ENCODE assay signal across 8 cellular contexts in the genomic region with DNA sequence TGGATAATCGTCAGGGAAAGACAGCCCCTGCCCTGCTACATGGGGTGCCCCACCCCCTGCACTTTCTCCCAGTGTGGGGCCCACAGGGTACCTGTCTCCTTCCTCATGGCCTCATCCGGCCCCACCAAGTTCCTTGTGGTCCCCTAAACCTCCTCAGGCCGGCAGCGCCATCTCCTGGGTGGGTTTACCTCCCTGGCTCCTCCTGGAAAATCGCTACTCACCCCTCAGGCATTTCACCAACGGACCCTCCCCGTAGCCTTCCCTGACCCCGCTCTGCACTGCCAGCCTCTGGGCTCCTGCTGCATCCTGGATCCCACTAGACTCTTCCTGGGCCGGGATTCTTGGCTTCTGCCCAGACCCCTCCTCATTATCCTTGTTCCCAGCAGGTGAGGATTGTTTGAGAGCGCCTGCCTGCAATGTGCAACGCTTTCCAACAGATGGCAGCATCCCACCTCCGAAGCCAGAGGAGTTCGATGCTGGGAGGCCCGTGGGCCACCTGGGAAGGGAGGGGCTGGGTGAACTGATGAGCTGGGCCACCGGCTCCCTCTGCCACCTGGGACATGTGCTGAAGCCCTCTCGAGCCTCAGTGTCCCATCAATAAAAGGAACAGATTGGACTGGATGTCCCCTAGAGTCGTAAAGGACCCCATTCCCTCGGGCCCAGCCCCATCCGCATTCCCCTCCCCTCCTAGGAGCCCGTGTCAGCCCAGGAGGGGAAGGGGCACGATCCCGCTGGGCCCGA. TPM values are rescaled to one million over a fixed set of nuclear protein-coding genes. Genes with fewer than 3 reads are reported as not detected.
DNase-seq lines count a peak whose midpoint lies in the region; ATAC-seq, FAIRE-seq and TF ChIP-seq lines count a peak whose summit lies in the region.

No MANE protein-coding gene starts in this region.

- H2BK5ac ChIP-seq in IMR-90 (ENCODE audit: low read depth, low read length, poor library complexity, severe bottlenecking) = no peak overlapping the region

- H3K9ac ChIP-seq in IMR-90 (ENCODE audit: low read depth, low read length) = no peak overlapping the region

- POLR2A ChIA-PET in IMR-90 (lab: Charles Lee; ENCODE audit: unreplicated experiment) = no interaction called here

- DNase-seq in DMS53 treated with DMSO at 0.1 percent for 48 hours (lab: John Stamatoyannopoulos, UW; ENCODE audit: unreplicated experiment) (peak; percentile 22), IMR-90 (peak; percentile 28), RCC 7860 (ENCODE audit: low spot score) (peak; percentile 14), glomerular visceral epithelial cell (ENCODE audit: extremely low spot score) (peak; percentile 39), retina (peak; percentile 86)

- H3K23ac ChIP-seq in IMR-90 (ENCODE audit: low read depth, low read length) = no peak overlapping the region

- peaks cover 46% of the 10 kb centered on the region for H3K27me3 ChIP-seq in IMR-90 (ENCODE audit: control insufficient read depth, insufficient read depth, low read length)

- no peak overlapping the region for H3K18ac ChIP-seq in IMR-90 (ENCODE audit: low read depth, low read length)

- no peaks in the 10 kb centered on the region for H3K9me3 ChIP-seq in IMR-90 (ENCODE audit: control insufficient read depth, insufficient read depth, low read length)

- TF ChIP-seq RAD21 in IMR-90 (IDR thresholded peaks at IDR 0.05; ENCODE audit: low read length) = peak; percentile 81

- CTCF ChIA-PET in IMR-90 (lab: Yijun Ruan, JAX) = interaction anchor here (0.8 to 1.1 kb wide), 3 partner anchors 12 to 147 kb away, joined by 4 read pairs; no protein-coding TSS in a partner anchor

- H3K14ac ChIP-seq in IMR-90 (replicated peaks; ENCODE audit: low read depth, low read length) = no peak overlapping the region

- peaks cover 16% of the 10 kb centered on the region for H3K27me3 Mint-ChIP-seq in activated T-helper 17 cell treated with anti-CD3 and anti-CD28 coated beads, Interleukin-2, amount 50 U/mL, for 72 hours

- H2BK120ac ChIP-seq in IMR-90 (ENCODE audit: low read depth, low read length) = no peak overlapping the region

- no peaks in the 10 kb centered on the region for H3K36me3 ChIP-seq in IMR-90 (ENCODE audit: control insufficient read depth, insufficient read depth, low read length)

- no peak overlapping the region for H3K4me2 ChIP-seq in IMR-90 (ENCODE audit: low read depth, low read length)

- 31% methylated on average over 4 of the region's 23 CpGs; no CpG with 5 or more reads in 1 of the 2 experiments for WGBS in IMR-90 (ENCODE audit: extremely low coverage in 2 of 2, insufficient read length in 1 of 2), 2 experiments

- H4K91ac ChIP-seq in IMR-90 (ENCODE audit: insufficient read depth, low read depth, low read length) = no peak overlapping the region

- no peaks in the 10 kb centered on the region for H3K79me1 ChIP-seq in IMR-90 (ENCODE audit: low read depth in 1 of 2, low read length in 2 of 2)

- TF ChIP-seq POLR2A in IMR-90 (IDR thresholded peaks at IDR 0.05; ENCODE audit: low read depth, low read length) (no peak), GM18505 (IDR thresholded peaks at IDR 0.05; ENCODE audit: borderline replicate concordance, extremely low read depth, insufficient read depth, insufficient read length) (no peak)

- peak; percentile 80 for TF ChIP-seq CTCF in IMR-90 (conservative IDR thresholded peaks at IDR 0.05; ENCODE audit: low read depth, low read length)

- H3K4me1 ChIP-seq in IMR-90 (ENCODE audit: control insufficient read depth, insufficient read depth, low read length) = no peaks in the 10 kb centered on the region; the same call in 1 of the 2 replicates

- H3K4me3 ChIP-seq in IMR-90 (ENCODE audit: insufficient read depth, low read depth, low read length) = no peak overlapping the region

- H3K9me1 ChIP-seq in IMR-90 (ENCODE audit: insufficient read depth, low read length) = no peaks in the 10 kb centered on the region

- in situ Hi-C loops in IMR-90 (cut with MboI; ENCODE audit: low sequenced_read_pairs) = no loop called here

- H3K4me1 Mint-ChIP-seq in activated T-helper 17 cell treated with anti-CD3 and anti-CD28 coated beads, Interleukin-2, amount 50 U/mL, for 72 hours = peaks cover 5% of the 10 kb centered on the region

- no peak for FAIRE-seq in RCC 7860 (lab: Jason Lieb, UNC)

- dilution Hi-C loops in IMR-90 (cut with HindIII; ENCODE audit: low sequenced_read_pairs, unreplicated experiment) = no loop called here

- H2AFZ ChIP-seq in IMR-90 (replicated peaks; ENCODE audit: low read length, poor library complexity) = peak overlapping the region; percentile 53

- no peak overlapping the region for H3K27ac Mint-ChIP-seq in activated T-helper 17 cell treated with anti-CD3 and anti-CD28 coated beads, Interleukin-2, amount 50 U/mL, for 72 hours

- no TSS peak for BruUV-seq in IMR-90 (replicated peaks; lab: Mats Ljungman, UMichigan)

- H2BK15ac ChIP-seq in IMR-90 (ENCODE audit: low read depth, low read length) = no peak overlapping the region

- H3K4ac ChIP-seq in IMR-90 (ENCODE audit: low read depth, low read length) = no peak overlapping the region

- no peak overlapping the region for H3K4me3 Mint-ChIP-seq in activated T-helper 17 cell treated with anti-CD3 and anti-CD28 coated beads, Interleukin-2, amount 50 U/mL, for 72 hours

- H3K56ac ChIP-seq in IMR-90 (ENCODE audit: extremely low read depth, insufficient read depth, low read length) = no peak overlapping the region

- no peak overlapping the region for H2BK20ac ChIP-seq in IMR-90 (ENCODE audit: low read depth, low read length)

- H4K5ac ChIP-seq in IMR-90 (ENCODE audit: low read depth, low read length) = no peak overlapping the region

- no peaks in the 10 kb centered on the region for H3K9me3 Mint-ChIP-seq in activated T-helper 17 cell treated with anti-CD3 and anti-CD28 coated beads, Interleukin-2, amount 50 U/mL, for 72 hours

- no peak overlapping the region for H4K8ac ChIP-seq in IMR-90 (ENCODE audit: low read depth in 2 of 2, low read length in 2 of 2)

- intact Hi-C loops in IMR-90 (cut with micrococcal nuclease) = loop anchor here (1.0 kb wide), 2 partner anchors 115 to 154 kb away; no protein-coding TSS in a partner anchor

- H3K36me3 Mint-ChIP-seq in activated T-helper 17 cell treated with anti-CD3 and anti-CD28 coated beads, Interleukin-2, amount 50 U/mL, for 72 hours (ENCODE audit: low read depth) = no peaks in the 10 kb centered on the region

- H2AK9ac ChIP-seq in IMR-90 (replicated peaks; ENCODE audit: low read depth, low read length, poor library complexity) = peak overlapping the region; percentile 85

- H4K20me1 ChIP-seq in IMR-90 (ENCODE audit: insufficient read depth, low read length) = no peaks in the 10 kb centered on the region

- no peak overlapping the region for H3K27ac ChIP-seq in IMR-90 (ENCODE audit: insufficient read depth, low read length)

- ATAC-seq in IMR-90 (ENCODE audit: low read depth) = peak; percentile 74
- ATAC-seq in activated T-helper 17 cell treated with anti-CD3 and anti-CD28 coated beads, Interleukin-2, amount 50 U/mL, for 72 hours (replicated peaks) = peak; percentile 52
- no peak for ATAC-seq in GM21576 (IDR thresholded peaks at IDR 0.05; ENCODE audit: unreplicated experiment)
- ATAC-seq in GM18505 (IDR thresholded peaks at IDR 0.05; ENCODE audit: unreplicated experiment) = no peak

- no peak overlapping the region for H2AK5ac ChIP-seq in IMR-90 (ENCODE audit: low read depth, low read length)

TF ChIP-seq in IMR-90, 13 proteins besides CTCF, POLR2A, EP300 and RAD21:
- TF ChIP-seq CHD1 (IDR thresholded peaks at IDR 0.05; ENCODE audit: low read depth, low read length) (no peak), SMC3 (IDR thresholded peaks at IDR 0.05; ENCODE audit: low read depth, low read length) (peak; percentile 72), FOS (IDR thresholded peaks at IDR 0.05; ENCODE audit: low read depth, low read length) (no peak), NFE2L2 (IDR thresholded peaks at IDR 0.05; ENCODE audit: low read depth, low read length) (no peak), MXI1 (IDR thresholded peaks at IDR 0.05; ENCODE audit: borderline replicate concordance, low read depth, low read length) (no peak), CEBPB (IDR thresholded peaks at IDR 0.05; ENCODE audit: low read depth, low read length) (no peak)
- TF ChIP-seq, protein P1, sequence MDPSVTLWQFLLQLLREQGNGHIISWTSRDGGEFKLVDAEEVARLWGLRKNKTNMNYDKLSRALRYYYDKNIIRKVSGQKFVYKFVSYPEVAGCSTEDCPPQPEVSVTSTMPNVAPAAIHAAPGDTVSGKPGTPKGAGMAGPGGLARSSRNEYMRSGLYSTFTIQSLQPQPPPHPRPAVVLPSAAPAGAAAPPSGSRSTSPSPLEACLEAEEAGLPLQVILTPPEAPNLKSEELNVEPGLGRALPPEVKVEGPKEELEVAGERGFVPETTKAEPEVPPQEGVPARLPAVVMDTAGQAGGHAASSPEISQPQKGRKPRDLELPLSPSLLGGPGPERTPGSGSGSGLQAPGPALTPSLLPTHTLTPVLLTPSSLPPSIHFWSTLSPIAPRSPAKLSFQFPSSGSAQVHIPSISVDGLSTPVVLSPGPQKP (IDR thresholded peaks at IDR 0.05; ENCODE audit: borderline replicate concordance, low read depth, low read length) = no peak
TF ChIP-seq in IMR-90: peak in this region for 1.

RNA-seq across cellular contexts. Expression of a gene that starts 44.2 kb away (rescaled TPM):
- 26.7 and 30.1 TPM in 2 replicates for total RNA-seq in IMR-90 (2012; rRNA removed)
- 20.9 and 21.8 TPM in 2 replicates for polyA plus RNA-seq in IMR-90 (2012; rRNA removed)
- 13.3 and 15.5 TPM in 2 replicates for polyA plus RNA-seq in IMR-90 (2012; cell fraction: cytosol; rRNA removed)
- polyA plus RNA-seq in IMR-90 (2012; cell fraction: nucleus; rRNA removed; ENCODE audit: low replicate concordance) = 7.9 and 17.5 TPM in 2 replicates
- total RNA-seq in activated T-helper 17 cell treated with anti-CD3 and anti-CD28 coated beads, Interleukin-2, amount 50 U/mL, for 72 hours = 10 to 100 TPM; 53.5 to 84.8 TPM

Comparison
In these comparisons a context has a peak if more than half of its experiments do, and no peak if none do; other contexts are left out.
1. DNase-seq: peak in every context shown above with its lines; median percentile 86 in retina; 39 in glomerular visceral epithelial cell; 28 in IMR-90; 22 in DMS53 treated with DMSO at 0.1 percent for 48 hours; 14 in RCC 7860.
2. ATAC-seq: peak in IMR-90 (single experiment) and activated T-helper 17 cell treated with anti-CD3 and anti-CD28 coated beads, Interleukin-2, amount 50 U/mL, for 72 hours (single experiment); none in GM21576 (single experiment) and GM18505 (single experiment).